1 cellular context compared by ENCODE assay signal in genomic region chr2:47078541-47079482, GRCh38.
TF ChIP-seq lines count a peak whose summit lies in the region.

No MANE protein-coding gene starts in this region.

TF ChIP-seq in HepG2, 621 proteins besides CTCF, POLR2A, EP300 and RAD21 (continued from another document and continues in another):
- peak; percentile 99 for TF ChIP-seq HNF4G (IDR thresholded peaks at IDR 0.05; ENCODE audit: borderline replicate concordance, low read depth, low read length)
- peak; percentile 95 for TF ChIP-seq HNF4G (CRISPR knock-in tag; IDR thresholded peaks at IDR 0.05; ENCODE audit: borderline replicate concordance, low read depth)
- TF ChIP-seq ZBTB43 (CRISPR knock-in tag; conservative IDR thresholded peaks at IDR 0.05) = peak; percentile 86
- peak; percentile 98 for TF ChIP-seq KDM6A (CRISPR knock-in tag; IDR thresholded peaks at IDR 0.05; ENCODE audit: low read depth)
- TF ChIP-seq MYPOP (CRISPR knock-in tag; IDR thresholded peaks at IDR 0.05) = peak; percentile 54; the same call in 1 of the 2 replicates
- no peak for TF ChIP-seq DZIP1 (CRISPR knock-in tag; IDR thresholded peaks at IDR 0.05)
- TF ChIP-seq TEF (CRISPR knock-in tag; IDR thresholded peaks at IDR 0.05) = peak; percentile 96
- TF ChIP-seq FOXP1 (IDR thresholded peaks at IDR 0.05) = peak; percentile 91
- TF ChIP-seq FOXP1 (CRISPR knock-in tag; IDR thresholded peaks at IDR 0.05) = peak; percentile 97
- no peak for TF ChIP-seq EEA1 (CRISPR knock-in tag; IDR thresholded peaks at IDR 0.05; ENCODE audit: borderline replicate concordance)
- TF ChIP-seq ZNF256 (CRISPR knock-in tag; conservative IDR thresholded peaks at IDR 0.05) = no peak
- TF ChIP-seq GABPA (IDR thresholded peaks at IDR 0.05; ENCODE audit: low read depth, low read length) = no peak
- TF ChIP-seq GABPA (CRISPR knock-in tag; IDR thresholded peaks at IDR 0.05; ENCODE audit: low read depth) = peak; percentile 26
- no peak for TF ChIP-seq SIN3A (IDR thresholded peaks at IDR 0.05; ENCODE audit: borderline replicate concordance, low read depth, low read length)
- TF ChIP-seq ZNF660 (CRISPR knock-in tag; IDR thresholded peaks at IDR 0.05; ENCODE audit: borderline replicate concordance, low read depth) = no peak
- TF ChIP-seq ZNF782 (CRISPR knock-in tag; IDR thresholded peaks at IDR 0.05; ENCODE audit: borderline replicate concordance) = 0 out of 2 replicates have a peak, but pooled peaks have one; percentile 68
- TF ChIP-seq ZHX2 (IDR thresholded peaks at IDR 0.05; ENCODE audit: low read depth) = peak; percentile 26; the same call in 1 of the 2 replicates
- TF ChIP-seq ZHX2 (CRISPR knock-in tag; IDR thresholded peaks at IDR 0.05; ENCODE audit: borderline replicate concordance) = no peak; the same call in 1 of the 2 replicates
- TF ChIP-seq TBX2 (CRISPR knock-in tag; IDR thresholded peaks at IDR 0.05; ENCODE audit: borderline replicate concordance) = peak; percentile 88
- TF ChIP-seq ZNF280B (CRISPR knock-in tag; IDR thresholded peaks at IDR 0.05; ENCODE audit: borderline replicate concordance) = no peak
- no peak for TF ChIP-seq ZNF20 (CRISPR knock-in tag; IDR thresholded peaks at IDR 0.05)
- no peak for TF ChIP-seq ZNF891 (CRISPR knock-in tag; IDR thresholded peaks at IDR 0.05)
- peak; percentile 93; the same call in 1 of the 2 replicates for TF ChIP-seq FOXK1 (CRISPR knock-in tag; IDR thresholded peaks at IDR 0.05; ENCODE audit: borderline replicate concordance, low read depth)
- peak; percentile 56 for TF ChIP-seq TFDP1 (CRISPR knock-in tag; IDR thresholded peaks at IDR 0.05; ENCODE audit: borderline replicate concordance)
- TF ChIP-seq ZNF513 (CRISPR knock-in tag; conservative IDR thresholded peaks at IDR 0.05) = no peak
- no peak for TF ChIP-seq CENPT (CRISPR knock-in tag; IDR thresholded peaks at IDR 0.05; ENCODE audit: low read depth)
- TF ChIP-seq NCOA5 (CRISPR knock-in tag; IDR thresholded peaks at IDR 0.05) = no peak
- no peak for TF ChIP-seq CC2D1A (CRISPR knock-in tag; IDR thresholded peaks at IDR 0.05)
- TF ChIP-seq ZHX1 (CRISPR knock-in tag; IDR thresholded peaks at IDR 0.05; ENCODE audit: low read depth) = no peak
- no peak for TF ChIP-seq ZNF326 (CRISPR knock-in tag; IDR thresholded peaks at IDR 0.05; ENCODE audit: borderline replicate concordance)
- no peak for TF ChIP-seq ZNF549 (CRISPR knock-in tag; IDR thresholded peaks at IDR 0.05)
- TF ChIP-seq RNF219 (CRISPR knock-in tag; IDR thresholded peaks at IDR 0.05) = no peak
- peak; percentile 82 for TF ChIP-seq HOXA3 (CRISPR knock-in tag; IDR thresholded peaks at IDR 0.05)
- 0 out of 2 replicates have a peak, but pooled peaks have one; percentile 69 for TF ChIP-seq ZBTB3 (CRISPR knock-in tag; IDR thresholded peaks at IDR 0.05; ENCODE audit: borderline replicate concordance, low read depth)
- no peak; the same call in 1 of the 2 replicates for TF ChIP-seq ZNF761 (CRISPR knock-in tag; conservative IDR thresholded peaks at IDR 0.05)
